In the genomic region with DNA sequence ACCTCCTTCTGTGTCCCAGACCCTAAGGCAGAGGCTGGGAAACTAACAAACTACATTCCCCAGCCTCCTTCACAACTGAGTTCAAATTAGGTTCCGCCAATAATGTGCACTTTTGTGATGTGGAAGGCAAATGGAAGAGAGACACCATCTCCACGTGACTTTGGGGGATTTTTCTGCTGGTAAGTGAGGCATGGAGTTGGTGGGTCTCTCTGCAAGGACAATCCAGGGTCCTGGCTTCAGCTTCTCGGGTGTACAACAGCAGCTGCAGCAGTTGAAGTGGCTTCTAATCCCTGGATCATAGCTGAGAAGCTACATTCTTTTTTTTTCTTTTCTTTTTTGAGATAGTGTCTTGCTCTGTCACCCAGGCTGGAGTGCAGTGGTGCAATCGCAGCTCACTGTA, we compare ENCODE assay signal across 1 cellular context.
TF ChIP-seq lines count a peak whose summit lies in the region.

No MANE protein-coding gene starts in this region.

TF ChIP-seq in K562, 482 proteins besides CTCF, POLR2A, EP300 and RAD21 (continued from another document):
- TF ChIP-seq, protein P1, sequence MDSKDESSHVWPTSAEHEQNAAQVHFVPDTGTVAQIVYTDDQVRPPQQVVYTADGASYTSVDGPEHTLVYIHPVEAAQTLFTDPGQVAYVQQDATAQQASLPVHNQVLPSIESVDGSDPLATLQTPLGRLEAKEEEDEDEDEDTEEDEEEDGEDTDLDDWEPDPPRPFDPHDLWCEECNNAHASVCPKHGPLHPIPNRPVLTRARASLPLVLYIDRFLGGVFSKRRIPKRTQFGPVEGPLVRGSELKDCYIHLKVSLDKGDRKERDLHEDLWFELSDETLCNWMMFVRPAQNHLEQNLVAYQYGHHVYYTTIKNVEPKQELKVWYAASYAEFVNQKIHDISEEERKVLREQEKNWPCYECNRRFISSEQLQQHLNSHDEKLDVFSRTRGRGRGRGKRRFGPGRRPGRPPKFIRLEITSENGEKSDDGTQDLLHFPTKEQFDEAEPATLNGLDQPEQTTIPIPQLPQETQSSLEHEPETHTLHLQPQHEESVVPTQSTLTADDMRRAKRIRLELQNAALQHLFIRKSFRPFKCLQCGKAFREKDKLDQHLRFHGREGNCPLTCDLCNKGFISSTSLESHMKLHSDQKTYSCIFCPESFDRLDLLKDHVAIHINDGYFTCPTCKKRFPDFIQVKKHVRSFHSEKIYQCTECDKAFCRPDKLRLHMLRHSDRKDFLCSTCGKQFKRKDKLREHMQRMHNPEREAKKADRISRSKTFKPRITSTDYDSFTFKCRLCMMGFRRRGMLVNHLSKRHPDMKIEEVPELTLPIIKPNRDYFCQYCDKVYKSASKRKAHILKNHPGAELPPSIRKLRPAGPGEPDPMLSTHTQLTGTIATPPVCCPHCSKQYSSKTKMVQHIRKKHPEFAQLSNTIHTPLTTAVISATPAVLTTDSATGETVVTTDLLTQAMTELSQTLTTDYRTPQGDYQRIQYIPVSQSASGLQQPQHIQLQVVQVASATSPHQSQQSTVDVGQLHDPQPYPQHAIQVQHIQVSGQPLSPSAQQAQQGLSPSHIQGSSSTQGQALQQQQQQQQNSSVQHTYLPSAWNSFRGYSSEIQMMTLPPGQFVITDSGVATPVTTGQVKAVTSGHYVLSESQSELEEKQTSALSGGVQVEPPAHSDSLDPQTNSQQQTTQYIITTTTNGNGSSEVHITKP (IDR thresholded peaks at IDR 0.05; ENCODE audit: partially characterized antibody) = peak; percentile 82
- TF ChIP-seq ZNF282 (CRISPR knock-in tag; IDR thresholded peaks at IDR 0.05) = no peak
- peak; percentile 26; the same call in 1 of the 2 replicates for TF ChIP-seq USF1 (CRISPR knock-in tag; IDR thresholded peaks at IDR 0.05)
- TF ChIP-seq, protein P2, sequence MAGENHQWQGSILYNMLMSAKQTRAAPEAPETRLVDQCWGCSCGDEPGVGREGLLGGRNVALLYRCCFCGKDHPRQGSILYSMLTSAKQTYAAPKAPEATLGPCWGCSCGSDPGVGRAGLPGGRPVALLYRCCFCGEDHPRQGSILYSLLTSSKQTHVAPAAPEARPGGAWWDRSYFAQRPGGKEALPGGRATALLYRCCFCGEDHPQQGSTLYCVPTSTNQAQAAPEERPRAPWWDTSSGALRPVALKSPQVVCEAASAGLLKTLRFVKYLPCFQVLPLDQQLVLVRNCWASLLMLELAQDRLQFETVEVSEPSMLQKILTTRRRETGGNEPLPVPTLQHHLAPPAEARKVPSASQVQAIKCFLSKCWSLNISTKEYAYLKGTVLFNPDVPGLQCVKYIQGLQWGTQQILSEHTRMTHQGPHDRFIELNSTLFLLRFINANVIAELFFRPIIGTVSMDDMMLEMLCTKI (IDR thresholded peaks at IDR 0.05; ENCODE audit: partially characterized antibody) = no peak
- no peak for TF ChIP-seq CCNT2 (IDR thresholded peaks at IDR 0.05; ENCODE audit: borderline replicate concordance, extremely low read depth, insufficient read length, low read depth, low read length)
- TF ChIP-seq, protein P3, sequence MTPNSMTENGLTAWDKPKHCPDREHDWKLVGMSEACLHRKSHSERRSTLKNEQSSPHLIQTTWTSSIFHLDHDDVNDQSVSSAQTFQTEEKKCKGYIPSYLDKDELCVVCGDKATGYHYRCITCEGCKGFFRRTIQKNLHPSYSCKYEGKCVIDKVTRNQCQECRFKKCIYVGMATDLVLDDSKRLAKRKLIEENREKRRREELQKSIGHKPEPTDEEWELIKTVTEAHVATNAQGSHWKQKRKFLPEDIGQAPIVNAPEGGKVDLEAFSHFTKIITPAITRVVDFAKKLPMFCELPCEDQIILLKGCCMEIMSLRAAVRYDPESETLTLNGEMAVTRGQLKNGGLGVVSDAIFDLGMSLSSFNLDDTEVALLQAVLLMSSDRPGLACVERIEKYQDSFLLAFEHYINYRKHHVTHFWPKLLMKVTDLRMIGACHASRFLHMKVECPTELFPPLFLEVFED (CRISPR knock-in tag; conservative IDR thresholded peaks at IDR 0.05) = no peak
- TF ChIP-seq CHD7 (IDR thresholded peaks at IDR 0.05; ENCODE audit: low read depth, low read length) = no peak
- no peak for TF ChIP-seq ZNF316 (IDR thresholded peaks at IDR 0.05)
- 0 out of 2 replicates have a peak, but pooled peaks have one; percentile 23 for TF ChIP-seq ZNF592 (IDR thresholded peaks at IDR 0.05)
